In genomic region chr15:59371458-59372351, GRCh38 we compare ENCODE assay signal across 8 cellular contexts. TPM values are rescaled to one million over a fixed set of nuclear protein-coding genes. Genes with fewer than 3 reads are reported as not detected.
DNase-seq lines count a peak whose midpoint lies in the region; ATAC-seq, FAIRE-seq and TF ChIP-seq lines count a peak whose summit lies in the region.

No MANE protein-coding gene starts in this region.

- peak overlapping the region; percentile 16 for H2BK12ac ChIP-seq in trophoblast cell (ENCODE audit: low read length)

- peaks cover 5% of the 10 kb centered on the region for H3K79me1 ChIP-seq in trophoblast cell (ENCODE audit: low read length)

- H3K4ac ChIP-seq in trophoblast cell (ENCODE audit: low read depth, low read length): peak overlapping the region; percentile 43

- intact Hi-C loops in heart right ventricle (cut with DNase I): loop anchor here in 8 of 10 donors (5.0 to 10.0 kb wide), 7 partner anchors 66 to 149 kb away; partner anchors contain the start of gene FAM81A (in 4 of the 8)

- peak overlapping the region; percentile 36 for H2BK120ac ChIP-seq in trophoblast cell (ENCODE audit: insufficient read depth, low read length, poor library complexity)

- H3K23ac ChIP-seq in trophoblast cell (ENCODE audit: low read length): no peak overlapping the region

- H4K12ac ChIP-seq in trophoblast cell (ENCODE audit: low read depth, low read length): peak overlapping the region; percentile 22

- H2AK5ac ChIP-seq in trophoblast cell (ENCODE audit: low read length): peak overlapping the region; percentile 37

- H2BK5ac ChIP-seq in trophoblast cell (ENCODE audit: low read depth, low read length, poor library complexity): peak overlapping the region; percentile 44

- H3K4me2 ChIP-seq in trophoblast cell (ENCODE audit: low read length): peak overlapping the region; percentile 64

- peak overlapping the region; percentile 89 for H2AFZ ChIP-seq in trophoblast cell (ENCODE audit: insufficient read depth, low read length, poor library complexity)

- H4K91ac ChIP-seq in trophoblast cell (ENCODE audit: low read depth, low read length): peak overlapping the region; percentile 42

- peak overlapping the region; percentile 67 for H3K14ac ChIP-seq in trophoblast cell (ENCODE audit: low read length)

- H3K4me1 ChIP-seq in HUES64 (ENCODE audit: insufficient read depth, low read length) (peaks cover 18% of the 10 kb centered on the region), heart right ventricle (peaks cover 0 to 44% (median 22%) of the 10 kb centered on the region in 9 donors), trophoblast cell (ENCODE audit: control insufficient read depth in 1 of 2, insufficient read depth in 2 of 2, low read length in 2 of 2) (peaks cover 4 to 7% of the 10 kb centered on the region in 2 experiments)

- H3K9ac ChIP-seq in HUES64 (ENCODE audit: low read depth, low read length) (peak overlapping the region; percentile 86), trophoblast cell (ENCODE audit: low read length) (peak overlapping the region; percentile 87)

- peak overlapping the region; percentile 71 for H3K27ac ChIP-seq in C4-2B
- peak overlapping the region; percentile 94 for H3K27ac ChIP-seq in HUES64 (ENCODE audit: low read depth, low read length)
- peak overlapping the region; percentile 83 to 97 (median 93) for H3K27ac ChIP-seq in heart right ventricle
- H3K27ac ChIP-seq in trophoblast cell (ENCODE audit: low read depth, low read length): peak overlapping the region; percentile 75

- H3K27me3 ChIP-seq in HUES64 (ENCODE audit: insufficient read depth, low read length) (peaks cover 7% of the 10 kb centered on the region), heart right ventricle (peaks cover 0 to 30% (median 0%) of the 10 kb centered on the region in 7 donors), trophoblast cell (ENCODE audit: insufficient read depth, low read length) (no peaks in the 10 kb centered on the region)

- H3K4me3 ChIP-seq in HUES64 (ENCODE audit: low read length): peak overlapping the region; percentile 79
- H3K4me3 ChIP-seq in heart right ventricle: peak overlapping the region; percentile 75 to 99 (median 90)
- H3K4me3 ChIP-seq in trophoblast cell (ENCODE audit: low read depth, low read length): peak overlapping the region; percentile 94

- peaks cover 11% of the 10 kb centered on the region for H3K79me2 ChIP-seq in trophoblast cell (ENCODE audit: control insufficient read depth, insufficient read depth, low read length, poor library complexity)

- TF ChIP-seq CTCF in C4-2B (conservative IDR thresholded peaks at IDR 0.05): no peak
- TF ChIP-seq CTCF in heart right ventricle (IDR thresholded peaks at IDR 0.05): no peak

- FAIRE-seq in GM19239 (lab: Jason Lieb, UNC): peak; percentile 59

- peak overlapping the region; percentile 21 for H3K18ac ChIP-seq in trophoblast cell (ENCODE audit: low read length)

- DNase-seq in GM19239 (ENCODE audit: insufficient read length, low spot score): no peak
- DNase-seq in activated gamma-delta T cell (lab: John Stamatoyannopoulos, UW): peak; percentile 12
- peak in 1 of 2 donors; percentile 37 for DNase-seq in heart right ventricle
- DNase-seq in trophoblast cell: peak; percentile 64 to 79
- DNase-seq in SIG-M5 treated with dmso at 0.1 percent for 504 hours (lab: John Stamatoyannopoulos, UW; ENCODE audit: unreplicated experiment): no peak
- DNase-seq in cerebellar cortex (ENCODE audit: low spot score): no peak

- H4K8ac ChIP-seq in trophoblast cell (ENCODE audit: low read depth, low read length): peak overlapping the region; percentile 23

- H3K9me3 ChIP-seq in HUES64 (ENCODE audit: insufficient read depth, low read depth, low read length): no peaks in the 10 kb centered on the region
- H3K9me3 ChIP-seq in heart right ventricle: no peaks in the 10 kb centered on the region
- H3K9me3 ChIP-seq in trophoblast cell (ENCODE audit: insufficient read depth, low read depth, low read length): no peaks in the 10 kb centered on the region

- under 1% methylated on average over 93 of the region's 93 CpGs for WGBS in HUES64
- 0 to 1% methylated on average over 76 to 87 of the region's 93 CpGs for WGBS in heart right ventricle, 2 donors
- WGBS in trophoblast cell (ENCODE audit: extremely low coverage, insufficient coverage, insufficient read length): no CpG with 5 or more reads among the region's 93 CpGs

- ATAC-seq in heart right ventricle: peak; percentile 5 to 55 (median 18)

- H3K36me3 ChIP-seq in HUES64 (ENCODE audit: insufficient read depth, low read length) (no peaks in the 10 kb centered on the region), heart right ventricle (no peaks in the 10 kb centered on the region), trophoblast cell (ENCODE audit: control insufficient read depth in 1 of 2, insufficient read depth in 2 of 2, low read length in 2 of 2) (no peaks in the 10 kb centered on the region)

RNA-seq across cellular contexts. Expression of gene MYO1E, which starts 1.0 kb away (rescaled TPM):
- 28.1 TPM for polyA plus RNA-seq in HUES64 (2013, experiment 1 of 2)
- 37.0 TPM for polyA plus RNA-seq in HUES64 (2013, experiment 2 of 2)
- 10 to 100 TPM; 20.6 to 75.3 (median 28.4) TPM for total RNA-seq in heart right ventricle
- polyA plus RNA-seq in heart right ventricle: 10 to 100 TPM in 1 of 2 donors, 1 to 10 TPM in 1; 9.3 to 16.5 TPM
- polyA plus RNA-seq in trophoblast cell (2013): 32.1 and 36.8 TPM in 2 replicates

Comparison
In these comparisons a context has a peak if more than half of its experiments do, and no peak if none do; other contexts are left out.
1. DNase-seq: peak in activated gamma-delta T cell (single experiment) and trophoblast cell (2 of 2); none in GM19239 (single experiment), SIG-M5 treated with dmso at 0.1 percent for 504 hours (single experiment) and cerebellar cortex (single experiment).
2. Peak in every context shown above with its lines, with median percentiles within 50 percentile points of each other: H3K27ac ChIP-seq and H3K4me3 ChIP-seq.